In genomic region chr17:45792995-45793755, GRCh38 we compare ENCODE assay signal across 19 cellular contexts. TPM values are rescaled to one million over a fixed set of nuclear protein-coding genes. Genes with fewer than 3 reads are reported as not detected.
DNase-seq lines count a peak whose midpoint lies in the region; TF ChIP-seq lines count a peak whose summit lies in the region.
"Had no signal": no experiment of that assay in that cellular context is flagged by ENCODE, and none has a peak within 500 bp of the region (broad histone marks: within the 10 kb centered on the region; RNA-seq: fewer than 3 reads in every experiment).

No MANE protein-coding gene starts in this region.

- no peaks in the 10 kb centered on the region for H3K27me3 ChIP-seq in WERI-Rb-1 (ENCODE audit: insufficient read depth, low read depth, severe bottlenecking)
- peaks cover 51% of the 10 kb centered on the region for H3K27me3 ChIP-seq in smooth muscle cell (ENCODE audit: low read depth)

- WGBS in smooth muscle cell (ENCODE audit: low lambda C conversion rate), result 38% methylated on average over 22 of the region's 22 CpGs

- H3K9me3 ChIP-seq in WERI-Rb-1 (ENCODE audit: severe bottlenecking), result no peaks in the 10 kb centered on the region
- no peaks in the 10 kb centered on the region for H3K9me3 ChIP-seq in smooth muscle cell (replicated peaks; ENCODE audit: low read depth)

- no peaks in the 10 kb centered on the region for H3K4me1 ChIP-seq in smooth muscle cell (ENCODE audit: low read depth)

- no peaks in the 10 kb centered on the region for H3K79me2 ChIP-seq in smooth muscle cell (ENCODE audit: low read depth)

- peak; percentile 65 for DNase-seq in NCI-H82 (lab: John Stamatoyannopoulos, UW)
- DNase-seq in WERI-Rb-1, result peak; percentile 41
- peak; percentile 8 for DNase-seq in fibroblast of the aortic adventitia (ENCODE audit: low read depth)
- DNase-seq in smooth muscle cell (lab: John Stamatoyannopoulos, UW; ENCODE audit: unreplicated experiment), result peak; percentile 25
- no peak for DNase-seq in amniotic stem cell (lab: John Stamatoyannopoulos, UW)
- DNase-seq in NCI-H345 treated with DMSO at 0.1 percent for 48 hours (lab: John Stamatoyannopoulos, UW; ENCODE audit: unreplicated experiment), result no peak
- DNase-seq in HK-2 (ENCODE audit: unreplicated experiment), result no peak
- DNase-seq: ACHN, DND-41, HFFc6, Karpas-422, NCI-H1436, NCI-H2029, SIG-M5 had no signal

- H3F3A ChIP-seq in smooth muscle cell (ENCODE audit: low read depth), result no peaks in the 10 kb centered on the region

- no peak overlapping the region for H2AFZ ChIP-seq in smooth muscle cell (ENCODE audit: low read depth)

- peak overlapping the region; percentile 39 for H3K9ac ChIP-seq in smooth muscle cell (ENCODE audit: low read depth)

- H3K4me3 ChIP-seq in WERI-Rb-1 (ENCODE audit: low read depth, low read length) (no peak overlapping the region), fibroblast of the aortic adventitia (ENCODE audit: low read depth, low read length) (no peak overlapping the region), smooth muscle cell (no peak overlapping the region)

- no peaks in the 10 kb centered on the region for H4K20me1 ChIP-seq in smooth muscle cell (ENCODE audit: low read depth)

- peak overlapping the region; percentile 65 for H3K4me2 ChIP-seq in smooth muscle cell

- H3K36me3 ChIP-seq in WERI-Rb-1 (no peaks in the 10 kb centered on the region), smooth muscle cell (ENCODE audit: low read depth) (no peaks in the 10 kb centered on the region)

- no peak overlapping the region for H3K27ac ChIP-seq in WERI-Rb-1
- H3K27ac ChIP-seq in smooth muscle cell (ENCODE audit: low read depth), result no peak overlapping the region
- H3K27ac ChIP-seq: C4-2B, RWPE1 had no signal

- TF ChIP-seq CTCF in WERI-Rb-1 (IDR thresholded peaks at IDR 0.05; ENCODE audit: low read depth, low read length) (no peak), fibroblast of the aortic adventitia (IDR thresholded peaks at IDR 0.05; ENCODE audit: insufficient read depth, low read length) (no peak), smooth muscle cell (IDR thresholded peaks at IDR 0.05; ENCODE audit: borderline replicate concordance, insufficient read depth, poor library complexity, severe bottlenecking) (no peak)

RNA-seq across cellular contexts. Expression of gene CRHR1, which starts 9.1 kb away (rescaled TPM):
- total RNA-seq in fibroblast of the aortic adventitia (ENCODE audit: low replicate concordance) (not detected in 2 replicates), smooth muscle cell (0.09 TPM in 1 of 2 replicates, not detected in the other)
- polyA plus RNA-seq in smooth muscle cell, result not detected in 2 replicates
- total RNA-seq: HFFc6, HT-29, MCF 10A, NCI-H460 had no signal

RNA-seq across cellular contexts. Expression of gene SPPL2C, which starts 51.5 kb away (rescaled TPM):
- total RNA-seq in fibroblast of the aortic adventitia (ENCODE audit: low replicate concordance), result not detected in 2 replicates
- not detected in 2 replicates for total RNA-seq in smooth muscle cell
- polyA plus RNA-seq in smooth muscle cell, result not detected in 2 replicates
- total RNA-seq: HFFc6, HT-29, MCF 10A, NCI-H460 had no signal

Comparison
In these comparisons a context has a peak if more than half of its experiments do, and no peak if none do; other contexts are left out.
1. DNase-seq: peak in NCI-H82 (single experiment), WERI-Rb-1 (single experiment), fibroblast of the aortic adventitia (single experiment) and smooth muscle cell (single experiment); none in amniotic stem cell (single experiment), NCI-H345 treated with DMSO at 0.1 percent for 48 hours (single experiment) and HK-2 (single experiment).